In genomic region chr7:67398916-67399315, GRCh38 we compare ENCODE assay signal across 24 cellular contexts.
DNase-seq lines count a peak whose midpoint lies in the region; ATAC-seq, FAIRE-seq and TF ChIP-seq lines count a peak whose summit lies in the region.
"Had no signal": no experiment of that assay in that cellular context is flagged by ENCODE, and none has a peak within 500 bp of the region (broad histone marks: within the 10 kb centered on the region; RNA-seq: fewer than 3 reads in every experiment).

No MANE protein-coding gene starts in this region.

- no peak for TF ChIP-seq POLR2A in H1 (IDR thresholded peaks at IDR 0.05; ENCODE audit: control extremely low read depth in 1 of 2, low read depth in 2 of 2, low read length in 2 of 2)

- intact Hi-C loops in aorta (cut with DNase I) = loop anchor here in 1 of 2 donors (10.0 kb wide), 1 partner anchor 966 kb away; no protein-coding TSS in a partner anchor

- peak overlapping the region; percentile 61; the same call in 1 of the 2 replicates for H2BK20ac ChIP-seq in H1 (ENCODE audit: low read length)

- H2BK15ac ChIP-seq in H1 (ENCODE audit: low read length) = no peak overlapping the region

- H4K20me1 ChIP-seq in SK-N-SH (ENCODE audit: insufficient read depth) (no peaks in the 10 kb centered on the region), H1 (replicated peaks in 1 of 2; ENCODE audit: control insufficient read depth in 1 of 2, insufficient read depth in 2 of 2, low read length in 2 of 2) (no peaks in the 10 kb centered on the region), smooth muscle cell (ENCODE audit: low read depth) (no peaks in the 10 kb centered on the region), hepatocyte (ENCODE audit: insufficient read depth, poor library complexity, severe bottlenecking) (no peaks in the 10 kb centered on the region)

- H3K79me2 ChIP-seq in SK-N-SH (ENCODE audit: insufficient read depth) (no peaks in the 10 kb centered on the region), H1 (ENCODE audit: control insufficient read depth in 1 of 2, insufficient read depth in 2 of 2, low read length in 2 of 2) (no peaks in the 10 kb centered on the region), smooth muscle cell (ENCODE audit: low read depth) (no peaks in the 10 kb centered on the region), hepatocyte (no peaks in the 10 kb centered on the region)

- H3K9ac ChIP-seq in SK-N-SH = no peak overlapping the region
- H3K9ac ChIP-seq in H1 (replicated peaks in 1 of 4; ENCODE audit: extremely low read depth in 1 of 4, low read depth in 3 of 4, low read length in 3 of 4) = no peak overlapping the region
- no peak overlapping the region for H3K9ac ChIP-seq in smooth muscle cell (ENCODE audit: low read depth)

- H3K4ac ChIP-seq in H1 (replicated peaks; ENCODE audit: insufficient read length, low read depth, low read length) = no peak overlapping the region

- H3K27me3 ChIP-seq in SK-N-SH (ENCODE audit: insufficient read depth) (no peaks in the 10 kb centered on the region), H1 (replicated peaks in 1 of 4; ENCODE audit: control insufficient read depth in 3 of 4, extremely low read depth in 1 of 4, insufficient read depth in 3 of 4, low read length in 3 of 4) (no peaks in the 10 kb centered on the region), aorta (ENCODE audit: control insufficient read depth in 1 of 2, insufficient read depth in 2 of 2, low read length in 1 of 2) (no peaks in the 10 kb centered on the region), smooth muscle cell (ENCODE audit: low read depth) (peaks cover under 1% of the 10 kb centered on the region), hepatocyte (no peaks in the 10 kb centered on the region)

- H3K9me3 ChIP-seq in SK-N-SH (no peaks in the 10 kb centered on the region), H1 (ENCODE audit: insufficient read depth in 2 of 2, low read depth in 1 of 2, low read length in 1 of 2) (no peaks in the 10 kb centered on the region), aorta (ENCODE audit: control insufficient read depth, low read length) (peaks cover 9% of the 10 kb centered on the region), smooth muscle cell (replicated peaks; ENCODE audit: low read depth) (no peaks in the 10 kb centered on the region), hepatocyte (ENCODE audit: low read depth) (no peaks in the 10 kb centered on the region)
- H3K9me3 ChIP-seq: A549 had no signal

- H3K27me3 Mint-ChIP-seq in WTC11 (ENCODE audit: low read depth) = peaks cover 7% of the 10 kb centered on the region
- H3K27me3 Mint-ChIP-seq: CD4-positive, alpha-beta memory T cell had no signal

- H3K27ac Mint-ChIP-seq in WTC11 = 0 out of 2 replicates have a peak overlapping the region, but pooled peaks have one; percentile 3
- H3K27ac Mint-ChIP-seq: CD4-positive, alpha-beta memory T cell had no signal

- no peaks in the 10 kb centered on the region for H3K36me3 ChIP-seq in SK-N-SH (replicated peaks in 1 of 2; ENCODE audit: control insufficient read depth in 1 of 2, insufficient read depth in 2 of 2, low read length in 1 of 2)
- no peaks in the 10 kb centered on the region for H3K36me3 ChIP-seq in H1 (ENCODE audit: control insufficient read depth in 2 of 4, insufficient read depth in 4 of 4, low read length in 3 of 4)
- H3K36me3 ChIP-seq in aorta (ENCODE audit: control insufficient read depth in 1 of 2, insufficient read depth in 2 of 2, low read length in 1 of 2) = no peaks in the 10 kb centered on the region
- no peaks in the 10 kb centered on the region for H3K36me3 ChIP-seq in smooth muscle cell (ENCODE audit: low read depth)
- no peaks in the 10 kb centered on the region for H3K36me3 ChIP-seq in hepatocyte (replicated peaks; ENCODE audit: insufficient read depth, low read depth)

- H3K4me3 ChIP-seq in SK-N-SH (ENCODE audit: low read depth in 2 of 2, low read length in 1 of 2) = no peak overlapping the region
- no peak overlapping the region for H3K4me3 ChIP-seq in H1 (ENCODE audit: extremely low read depth in 1 of 4, insufficient read depth in 2 of 4, low read depth in 3 of 4, low read length in 4 of 4)
- H3K4me3 ChIP-seq in aorta (ENCODE audit: low read length in 2 of 2) = no peak overlapping the region
- no peak overlapping the region for H3K4me3 ChIP-seq in smooth muscle cell
- H3K4me3 ChIP-seq in hepatocyte = no peak overlapping the region
- H3K4me3 ChIP-seq: A549 had no signal

- no peak overlapping the region for H3K4me3 Mint-ChIP-seq in WTC11
- H3K4me3 Mint-ChIP-seq: CD4-positive, alpha-beta memory T cell had no signal

- DNase-seq in SK-N-SH = peak; percentile 68
- no peak for DNase-seq in WTC11 (ENCODE audit: low spot score)
- no peak for DNase-seq in H1 (ENCODE audit: low read depth in 1 of 2, low spot score in 2 of 2)
- DNase-seq in aorta = no peak
- DNase-seq in smooth muscle cell (lab: John Stamatoyannopoulos, UW; ENCODE audit: unreplicated experiment) = no peak
- no peak for DNase-seq in hepatocyte (ENCODE audit: low spot score)
- DNase-seq: 8988T; ACHN; AML-193; C1 segment of cervical spinal cord; Calu3; CD4-positive, alpha-beta memory T cell; COR-L47; DMS53; DMS79 treated with DMSO at 0.1 percent for 48 hours; GF-D8; GOT3; H7; HCEC 1CT had no signal

- peaks cover 22% of the 10 kb centered on the region for H3K9me3 Mint-ChIP-seq in WTC11

- TF ChIP-seq EP300 in SK-N-SH (IDR thresholded peaks at IDR 0.05; ENCODE audit: borderline replicate concordance in 1 of 2, low read depth in 1 of 2, low read length in 1 of 2) = no peak
- TF ChIP-seq EP300 in H1 (IDR thresholded peaks at IDR 0.05; ENCODE audit: borderline replicate concordance in 1 of 2, low read depth in 2 of 2, low read length in 2 of 2) = no peak

- 27% methylated on average over 6 of the region's 7 CpGs for WGBS in SK-N-SH (ENCODE audit: low lambda C conversion rate)
- WGBS in H1 (ENCODE audit: extremely low coverage in 1 of 2, insufficient coverage in 1 of 2, insufficient read length in 1 of 2, insufficient replicate concordance in 2 of 2, low coverage in 1 of 2, low lambda C conversion rate in 2 of 2, missing lambda C conversion rate in 1 of 2), 2 experiments = 96% methylated on average over 7 of the region's 7 CpGs; no CpG with 5 or more reads in 1 of the 2 experiments
- 49 to 60% methylated on average over 7 of the region's 7 CpGs for WGBS in aorta, 2 donors
- 86% methylated on average over 7 of the region's 7 CpGs for WGBS in smooth muscle cell (ENCODE audit: low lambda C conversion rate)
- 78% methylated on average over 7 of the region's 7 CpGs for WGBS in hepatocyte (ENCODE audit: low lambda C conversion rate, missing lambda C conversion rate)

- TF ChIP-seq CTCF in SK-N-SH (IDR thresholded peaks at IDR 0.05) (no peak), WTC11 (IDR thresholded peaks at IDR 0.05) (no peak), H1 (IDR thresholded peaks at IDR 0.05; ENCODE audit: control extremely low read depth in 1 of 3, insufficient read depth in 1 of 3, low read depth in 1 of 3, low read length in 3 of 3) (no peak), smooth muscle cell (IDR thresholded peaks at IDR 0.05; ENCODE audit: borderline replicate concordance, insufficient read depth, poor library complexity, severe bottlenecking) (no peak), hepatocyte (IDR thresholded peaks at IDR 0.05; ENCODE audit: poor library complexity) (no peak)

- peak overlapping the region; percentile 48; the same call in 1 of the 2 replicates for H3K18ac ChIP-seq in H1 (ENCODE audit: extremely low read depth, low read length)

- H2AK5ac ChIP-seq in H1 (ENCODE audit: low read depth, low read length) = no peak overlapping the region

- H3F3A ChIP-seq in SK-N-SH (replicated peaks; ENCODE audit: insufficient read depth) (no peaks in the 10 kb centered on the region), smooth muscle cell (ENCODE audit: low read depth) (no peaks in the 10 kb centered on the region)

- no peaks in the 10 kb centered on the region; the same call in 1 of the 2 replicates for H3K79me1 ChIP-seq in H1 (ENCODE audit: low read depth, low read length)

- no peak for FAIRE-seq in H1 (lab: Jason Lieb, UNC)
- FAIRE-seq: A549, GM12891, GM18507 had no signal

- H3K4me1 Mint-ChIP-seq in WTC11 = peaks cover 5% of the 10 kb centered on the region
- H3K4me1 Mint-ChIP-seq: CD4-positive, alpha-beta memory T cell had no signal

- H3K23me2 ChIP-seq in H1 (ENCODE audit: low read depth, low read length) = no peaks in the 10 kb centered on the region

- no peak overlapping the region for H2BK120ac ChIP-seq in H1 (replicated peaks; ENCODE audit: low read depth, low read length)

- no peaks in the 10 kb centered on the region for H3K9me2 ChIP-seq in SK-N-SH
- no peaks in the 10 kb centered on the region for H3K9me2 ChIP-seq in hepatocyte (replicated peaks; ENCODE audit: insufficient read depth)

- H2BK12ac ChIP-seq in H1 (ENCODE audit: low read depth, low read length) = no peak overlapping the region

- POLR2A ChIA-PET in SK-N-SH (lab: Yijun Ruan, JAX) (no interaction called here), WTC11 (lab: Charles Lee) (no interaction called here), H1 (lab: Charles Lee; ENCODE audit: partially characterized antibody) (no interaction called here)

- H3K23ac ChIP-seq in H1 (ENCODE audit: insufficient read length) = no peak overlapping the region

- H3K4me2 ChIP-seq in SK-N-SH (no peak overlapping the region), H1 (ENCODE audit: insufficient read depth in 1 of 2, low read depth in 2 of 2, low read length in 2 of 2) (no peak overlapping the region), smooth muscle cell (no peak overlapping the region), hepatocyte (no peak overlapping the region)
- H3K4me2 ChIP-seq: A549 had no signal

- CTCF ChIA-PET in SK-N-SH (lab: Yijun Ruan, JAX) = interaction anchor here (1.0 to 2.5 kb wide), 5 partner anchors 9 to 86 kb away, joined by 3 to 12 read pairs (median 6); no protein-coding TSS in a partner anchor
- CTCF ChIA-PET in WTC11 (lab: Charles Lee) = interaction anchor here (0.6 to 1.2 kb wide), 2 partner anchors 27 to 667 kb away, joined by 4 read pairs; no protein-coding TSS in a partner anchor
- CTCF ChIA-PET in H1 (lab: Charles Lee; ENCODE audit: partially characterized antibody) = interaction anchor here (0.7 to 0.9 kb wide), 3 partner anchors 13 to 39 kb away, joined by 3 to 4 read pairs (median 3); no protein-coding TSS in a partner anchor

- ATAC-seq in SK-N-SH treated with all-trans-retinoic acid at 6 μM for 48 hours (no peak), WTC11 (no peak), aorta (ENCODE audit: low FRiP score) (peak; percentile 36), GM19328 (IDR thresholded peaks at IDR 0.05; ENCODE audit: unreplicated experiment) (no peak)
- ATAC-seq: A549 had no signal

- no peak overlapping the region for H2BK5ac ChIP-seq in H1 (ENCODE audit: low read depth, low read length)

- no peak overlapping the region for H3K56ac ChIP-seq in H1 (replicated peaks; ENCODE audit: insufficient read length, low read depth, low read length)

- 0 out of 4 replicates have a peak overlapping the region, but pooled peaks of 1 of the 2 experiments have one; percentile 9 for H3K27ac ChIP-seq in SK-N-SH (ENCODE audit: low read depth in 2 of 2, low read length in 1 of 2)
- no peak overlapping the region for H3K27ac ChIP-seq in H1 (ENCODE audit: low read depth, low read length)
- no peak overlapping the region for H3K27ac ChIP-seq in aorta (ENCODE audit: low read depth in 1 of 2, low read length in 2 of 2)
- H3K27ac ChIP-seq in smooth muscle cell (ENCODE audit: low read depth) = no peak overlapping the region
- H3K27ac ChIP-seq in hepatocyte = no peak overlapping the region
- H3K27ac ChIP-seq: A549 had no signal

- H3K4me1 ChIP-seq in SK-N-SH (ENCODE audit: control insufficient read depth in 1 of 2, insufficient read depth in 2 of 2, low read depth in 1 of 2, low read length in 1 of 2) = peaks cover 0 to 4% of the 10 kb centered on the region in 2 experiments; a peak in 1 of 4 replicates
- H3K4me1 ChIP-seq in H1 (replicated peaks in 1 of 4; ENCODE audit: control insufficient read depth in 3 of 4, insufficient read depth in 4 of 4, low read length in 3 of 4) = peaks cover 0 to under 1% (median 0%) of the 10 kb centered on the region in 4 experiments; a peak in 2 of 7 replicates
- no peaks in the 10 kb centered on the region for H3K4me1 ChIP-seq in aorta (ENCODE audit: control insufficient read depth in 1 of 2, insufficient read depth in 2 of 2, low read length in 2 of 2)
- no peaks in the 10 kb centered on the region for H3K4me1 ChIP-seq in smooth muscle cell (ENCODE audit: low read depth)
- no peaks in the 10 kb centered on the region for H3K4me1 ChIP-seq in hepatocyte (ENCODE audit: insufficient read depth)
- H3K4me1 ChIP-seq: A549 had no signal

- H2AFZ ChIP-seq in SK-N-SH (ENCODE audit: low read depth) = no peak overlapping the region
- no peak overlapping the region; the same call in 1 of the 2 replicates for H2AFZ ChIP-seq in H1 (ENCODE audit: low read length)
- H2AFZ ChIP-seq in smooth muscle cell (ENCODE audit: low read depth) = no peak overlapping the region
- no peak overlapping the region for H2AFZ ChIP-seq in hepatocyte

- peak overlapping the region; percentile 11; the same call in 1 of the 2 replicates for H4K8ac ChIP-seq in H1 (ENCODE audit: extremely low read depth, insufficient read depth, low read length)

- no peak overlapping the region for H3K14ac ChIP-seq in H1 (ENCODE audit: insufficient read length)

- H4K5ac ChIP-seq in H1 (ENCODE audit: insufficient read length, low read depth, low read length) = no peak overlapping the region

- TF ChIP-seq RAD21 in SK-N-SH (IDR thresholded peaks at IDR 0.05; ENCODE audit: low read length) = no peak
- no peak for TF ChIP-seq RAD21 in H1 (IDR thresholded peaks at IDR 0.05 in 1 of 2, conservative IDR thresholded peaks at IDR 0.05 in 1 of 2; ENCODE audit: low read depth in 2 of 2, low read length in 2 of 2)

- peaks cover 13% of the 10 kb centered on the region for H3K36me3 Mint-ChIP-seq in WTC11
- H3K36me3 Mint-ChIP-seq: CD4-positive, alpha-beta memory T cell had no signal

- no peak overlapping the region for H4K91ac ChIP-seq in H1 (replicated peaks; ENCODE audit: insufficient read length, low read length)
